Comparison of ENCODE assay signal across 8 cellular contexts in genomic region chr12:52924764-52925716, GRCh38. TPM values are rescaled to one million over a fixed set of nuclear protein-coding genes. Genes with fewer than 3 reads are reported as not detected.
DNase-seq lines count a peak whose midpoint lies in the region; ATAC-seq and TF ChIP-seq lines count a peak whose summit lies in the region.

No MANE protein-coding gene starts in this region.

- H3K36me3 ChIP-seq in iPS-15b (ENCODE audit: control insufficient read depth, insufficient read depth, low read length) (no peaks in the 10 kb centered on the region), thyroid gland (no peaks in the 10 kb centered on the region)

- H3K9me3 ChIP-seq in iPS-15b (ENCODE audit: control insufficient read depth, insufficient read depth, low read length) (no peaks in the 10 kb centered on the region), thyroid gland (no peaks in the 10 kb centered on the region)

- H3K9ac ChIP-seq in iPS-15b (ENCODE audit: low read depth, low read length): peak overlapping the region; percentile 24

- intact Hi-C loops in thyroid gland (cut with DNase I): no loop called here

- WGBS in thyroid gland, 2 donors: 62 to 64% methylated on average over 11 of the region's 11 CpGs

- H3K27ac ChIP-seq in VCaP (peak overlapping the region; percentile 3; the same call in 1 of the 2 replicates), thyroid gland (peak overlapping the region; percentile 88 to 98 (median 88))

- no peak for TF ChIP-seq CTCF in VCaP (conservative IDR thresholded peaks at IDR 0.05)
- no peak for TF ChIP-seq CTCF in thyroid gland (IDR thresholded peaks at IDR 0.05)

- DNase-seq in NCI-H510A treated with DMSO at 0.1 percent for 48 hours (lab: John Stamatoyannopoulos, UW) (peak; percentile 63), NCI-H510A (lab: John Stamatoyannopoulos, UW) (no peak), thyroid gland (peak; percentile 22 to 36), Kasumi-1 (lab: John Stamatoyannopoulos, UW) (no peak), NCI-H1048 (lab: John Stamatoyannopoulos, UW) (no peak)

- no peaks in the 10 kb centered on the region for H3K27me3 ChIP-seq in iPS-15b (ENCODE audit: control insufficient read depth, insufficient read depth, low read length)
- no peaks in the 10 kb centered on the region for H3K27me3 ChIP-seq in thyroid gland

- ATAC-seq in GM21367 (IDR thresholded peaks at IDR 0.05; ENCODE audit: unreplicated experiment): no peak

- no peak for TF ChIP-seq POLR2A in thyroid gland (IDR thresholded peaks at IDR 0.05)

- H3K4me1 ChIP-seq in iPS-15b (ENCODE audit: control insufficient read depth, insufficient read depth, low read length): peaks cover 16% of the 10 kb centered on the region
- H3K4me1 ChIP-seq in thyroid gland: peaks cover 38 to 47% of the 10 kb centered on the region in 2 donors

- H3K4me3 ChIP-seq in iPS-15b (ENCODE audit: low read depth, low read length) (no peak overlapping the region), thyroid gland (replicated peaks in 1 of 3) (no peak overlapping the region)

RNA-seq across cellular contexts. Expression of gene KRT8, which starts 20.2 kb away (rescaled TPM):
- total RNA-seq in thyroid gland: 1,000 to 10,000 TPM in 1 of 4 donors, 100 to 1,000 TPM in 3; 364 to 1,037 (median 698) TPM

RNA-seq across cellular contexts. Expression of gene KRT18, which starts 23.9 kb away (rescaled TPM):
- 100 to 1,000 TPM; 389 to 648 (median 540) TPM for total RNA-seq in thyroid gland

Comparison
In these comparisons a context has a peak if more than half of its experiments do, and no peak if none do; other contexts are left out.
1. DNase-seq: peak in NCI-H510A treated with DMSO at 0.1 percent for 48 hours (single experiment) and thyroid gland (2 of 2); none in NCI-H510A (single experiment), Kasumi-1 (0 of 2) and NCI-H1048 (single experiment).